Comparison of ENCODE assay signal across 1 cellular context in genomic region chr6:38808039-38808438, GRCh38.
"Had no signal": no experiment of that assay in that cellular context is flagged by ENCODE, and none has a peak within 500 bp of the region (broad histone marks: within the 10 kb centered on the region; RNA-seq: fewer than 3 reads in every experiment).

No MANE protein-coding gene starts in this region.

- H3K9me3 ChIP-seq: MG63 had no signal

- H3K4me3 ChIP-seq: MG63 had no signal

- H3K36me3 ChIP-seq: MG63 had no signal
